Comparison of ENCODE assay signal across 13 cellular contexts in genomic region chr16:89370081-89370511, GRCh38.
A peak's percentile ranks its signal among the peaks of the same experiment; 100 is the strongest.
DNase-seq lines count a peak whose midpoint lies in the region; ATAC-seq, FAIRE-seq and TF ChIP-seq lines count a peak whose summit lies in the region.
"Had no signal": no experiment of that assay in that cellular context is flagged by ENCODE, and none has a peak within 500 bp of the region (broad histone marks: within the 10 kb centered on the region; RNA-seq: fewer than 3 reads in every experiment).

No MANE protein-coding gene starts in this region.

- H3K9ac ChIP-seq in GM12878 (ENCODE audit: control insufficient read depth, insufficient read depth, low read length), result no peak overlapping the region

- ATAC-seq in GM12878 (no peak), left lobe of liver (peak; percentile 5)
- ATAC-seq: natural killer cell had no signal

- TF ChIP-seq CTCF in MCF 10A (IDR thresholded peaks at IDR 0.05; ENCODE audit: unreplicated experiment), result no peak
- no peak for TF ChIP-seq CTCF in breast epithelium (IDR thresholded peaks at IDR 0.05)
- TF ChIP-seq CTCF in GM12878 (IDR thresholded peaks at IDR 0.05 in 2 of 3, conservative IDR thresholded peaks at IDR 0.05 in 1 of 3; ENCODE audit: control insufficient read depth in 2 of 3, extremely low read depth in 1 of 3, insufficient read depth in 1 of 3, low read depth in 3 of 3, low read length in 3 of 3), result no peak
- no peak for TF ChIP-seq CTCF in vagina (IDR thresholded peaks at IDR 0.05)

- H3K27me3 Mint-ChIP-seq in MCF 10A (ENCODE audit: insufficient read depth, unreplicated experiment), result no peaks in the 10 kb centered on the region

- TF ChIP-seq EP300 in GM12878 (IDR thresholded peaks at IDR 0.05; ENCODE audit: borderline replicate concordance in 1 of 2, control insufficient read depth in 1 of 2, low read depth in 2 of 2, low read length in 2 of 2), result no peak

- intact Hi-C loops in MCF 10A (cut with micrococcal nuclease) (no loop called here), breast epithelium (cut with DNase I; ENCODE audit: low total_unique reads) (no loop called here), GM12878 (cut with micrococcal nuclease; ENCODE audit: unreplicated experiment) (no loop called here), vagina (cut with DNase I) (no loop called here)

- peaks cover 46% of the 10 kb centered on the region for H3K36me3 Mint-ChIP-seq in MCF 10A (ENCODE audit: insufficient read depth, unreplicated experiment)
- H3K36me3 Mint-ChIP-seq: natural killer cell had no signal

- H3K4me1 ChIP-seq in breast epithelium (no peaks in the 10 kb centered on the region), GM12878 (ENCODE audit: control insufficient read depth, insufficient read depth, low read length) (peaks cover 46% of the 10 kb centered on the region), vagina (peaks cover 76% of the 10 kb centered on the region)

- H3K4me1 Mint-ChIP-seq in MCF 10A (ENCODE audit: insufficient read depth, unreplicated experiment), result peaks cover 25% of the 10 kb centered on the region

- H3K27ac ChIP-seq in breast epithelium (no peak overlapping the region), GM12878 (ENCODE audit: control insufficient read depth, insufficient read depth) (no peak overlapping the region), vagina (peak overlapping the region; percentile 33)
- H3K27ac ChIP-seq: suprapubic skin had no signal

- SMC1A ChIA-PET in GM12878 (lab: Charles Lee; ENCODE audit: uncharacterized antibody, unreplicated experiment), result interaction anchor here (1.2 kb wide), 1 partner anchor 139 kb away, joined by 3 read pairs; the partner anchor contains the start of gene SPG7

- H3K27me3 ChIP-seq in breast epithelium, result no peaks in the 10 kb centered on the region
- H3K27me3 ChIP-seq in GM12878 (replicated peaks in 1 of 2; ENCODE audit: control insufficient read depth in 2 of 2, insufficient read depth in 2 of 2, low read length in 1 of 2), result no peaks in the 10 kb centered on the region
- H3K27me3 ChIP-seq in vagina, result no peaks in the 10 kb centered on the region
- H3K27me3 ChIP-seq: BE2C, suprapubic skin had no signal

- no peak for DNase-seq in MCF 10A (ENCODE audit: unreplicated experiment)
- no peak for DNase-seq in breast epithelium (ENCODE audit: low spot score in 2 of 2)
- DNase-seq in GM12878 (ENCODE audit: low read depth, low spot score), result no peak
- no peak for DNase-seq in left lobe of liver (ENCODE audit: low spot score)
- DNase-seq in vagina (ENCODE audit: extremely low spot score in 2 of 2), result no peak
- DNase-seq in dermis blood vessel endothelial cell, result no peak
- no peak for DNase-seq in stimulated activated naive CD4-positive, alpha-beta T cell (lab: John Stamatoyannopoulos, UW)
- DNase-seq in OCI-M2 (lab: John Stamatoyannopoulos, UW; ENCODE audit: unreplicated experiment), result no peak
- DNase-seq: BE2C; natural killer cell; NCI-H1436 treated with DMSO at 0.1 percent for 48 hours; stimulated activated CD4-positive, alpha-beta T cell treated with anti-CD3 and anti-CD28 coated beads, Interleukin-2, amount 100 ng/mL, for 24 hours had no signal

- CTCF ChIA-PET in MCF 10A (lab: Yijun Ruan, JAX) (interaction anchor here (0.5 to 1.2 kb wide), 4 partner anchors 9 to 72 kb away, joined by 4 to 8 read pairs (median 6); no protein-coding TSS in a partner anchor), GM12878 (lab: Yijun Ruan, JAX) (interaction anchor here (1.0 kb wide), 1 partner anchor 11 kb away, joined by 3 read pairs; no protein-coding TSS in a partner anchor)

- no TSS peak for BruUV-seq in MCF 10A (replicated peaks; lab: Mats Ljungman, UMichigan)
- no TSS peak for BruUV-seq in GM12878 (replicated peaks; lab: Mats Ljungman, UMichigan)

- FAIRE-seq in GM12878 (lab: Jason Lieb, UNC), result no peak

- peak overlapping the region; percentile 51 for H3K27ac Mint-ChIP-seq in MCF 10A (ENCODE audit: low read depth, unreplicated experiment)

- TF ChIP-seq RAD21 in GM12878 (IDR thresholded peaks at IDR 0.05; ENCODE audit: insufficient read depth, low read depth, low read length), result no peak

- in situ Hi-C loops in GM12878 (cut with MboI), result no loop called here

- no peak overlapping the region for H2AFZ ChIP-seq in GM12878 (ENCODE audit: control insufficient read depth, low read depth, low read length)

- peaks cover 22% of the 10 kb centered on the region for H4K20me1 ChIP-seq in GM12878 (ENCODE audit: control insufficient read depth, insufficient read depth)

- POLR2A ChIA-PET in MCF 10A (lab: Yijun Ruan, JAX), result interaction anchor here (0.7 to 1.4 kb wide), 5 partner anchors 9 to 73 kb away, joined by 3 to 8 read pairs (median 3); no protein-coding TSS in a partner anchor
- POLR2A ChIA-PET in GM12878 (lab: Charles Lee), result interaction anchor here (0.5 kb wide), 1 partner anchor 21 kb away, joined by 5 read pairs; no protein-coding TSS in a partner anchor

- H3K4me3 ChIP-seq in breast epithelium, result no peak overlapping the region
- no peak overlapping the region for H3K4me3 ChIP-seq in GM12878
- no peak overlapping the region for H3K4me3 ChIP-seq in vagina
- H3K4me3 ChIP-seq: suprapubic skin had no signal

- no peaks in the 10 kb centered on the region for H3K9me3 ChIP-seq in breast epithelium
- H3K9me3 ChIP-seq in GM12878 (replicated peaks; ENCODE audit: control insufficient read depth, insufficient read depth, low read length), result no peaks in the 10 kb centered on the region
- no peaks in the 10 kb centered on the region for H3K9me3 ChIP-seq in vagina
- H3K9me3 ChIP-seq: BE2C, suprapubic skin had no signal

- no peak overlapping the region for H3K4me2 ChIP-seq in GM12878 (ENCODE audit: control insufficient read depth, insufficient read depth)

- H3K36me3 ChIP-seq in breast epithelium (no peaks in the 10 kb centered on the region), GM12878 (ENCODE audit: control insufficient read depth in 2 of 2, insufficient read depth in 2 of 2, low read length in 1 of 2) (peaks cover 9 to 18% of the 10 kb centered on the region in 2 experiments), vagina (no peaks in the 10 kb centered on the region)
- H3K36me3 ChIP-seq: suprapubic skin had no signal

- no peak overlapping the region for H3K4me3 Mint-ChIP-seq in MCF 10A (ENCODE audit: unreplicated experiment)
- H3K4me3 Mint-ChIP-seq: natural killer cell had no signal

- RAD21 ChIA-PET in GM12878 (lab: Charles Lee; ENCODE audit: unreplicated experiment), result no interaction called here

- peaks cover 99% of the 10 kb centered on the region for H3K79me2 ChIP-seq in GM12878 (ENCODE audit: control insufficient read depth, insufficient read depth, low read length)

- 95% methylated on average over 5 of the region's 5 CpGs for WGBS in GM12878 (ENCODE audit: insufficient coverage, insufficient replicate concordance, low lambda C conversion rate, missing lambda C conversion rate)

- H3K9me3 Mint-ChIP-seq in MCF 10A (ENCODE audit: unreplicated experiment), result no peaks in the 10 kb centered on the region
- H3K9me3 Mint-ChIP-seq: natural killer cell had no signal

- no peak for TF ChIP-seq POLR2A in breast epithelium (IDR thresholded peaks at IDR 0.05)
- peak; percentile 1; the same call in 1 of the 2 replicates for TF ChIP-seq POLR2A in GM12878 (IDR thresholded peaks at IDR 0.05; ENCODE audit: low read depth, low read length)
- TF ChIP-seq POLR2A in vagina (IDR thresholded peaks at IDR 0.05), result no peak

TF ChIP-seq in GM12878, 131 proteins besides CTCF, POLR2A, EP300 and RAD21 (continues in another document):
- TF ChIP-seq SRF (IDR thresholded peaks at IDR 0.05; ENCODE audit: low read depth in 2 of 2, low read length in 2 of 2) (no peak), NR2F1 (conservative IDR thresholded peaks at IDR 0.05) (no peak), FOXK2 (IDR thresholded peaks at IDR 0.05) (no peak), EED (IDR thresholded peaks at IDR 0.05; ENCODE audit: low read depth) (no peak), IRF4 (IDR thresholded peaks at IDR 0.05; ENCODE audit: low read depth, low read length) (no peak), SPI1 (IDR thresholded peaks at IDR 0.05; ENCODE audit: borderline replicate concordance, insufficient read depth, low read depth, low read length) (no peak), MTA2 (IDR thresholded peaks at IDR 0.05; ENCODE audit: low read depth) (no peak), ZNF24 (IDR thresholded peaks at IDR 0.05) (no peak), TBL1XR1 (IDR thresholded peaks at IDR 0.05; ENCODE audit: low read depth, low read length) (no peak), CHD1 (IDR thresholded peaks at IDR 0.05; ENCODE audit: low read depth, low read length) (no peak), FOS (IDR thresholded peaks at IDR 0.05; ENCODE audit: borderline replicate concordance, extremely low read depth, insufficient read length) (no peak)
- TF ChIP-seq, protein P1, sequence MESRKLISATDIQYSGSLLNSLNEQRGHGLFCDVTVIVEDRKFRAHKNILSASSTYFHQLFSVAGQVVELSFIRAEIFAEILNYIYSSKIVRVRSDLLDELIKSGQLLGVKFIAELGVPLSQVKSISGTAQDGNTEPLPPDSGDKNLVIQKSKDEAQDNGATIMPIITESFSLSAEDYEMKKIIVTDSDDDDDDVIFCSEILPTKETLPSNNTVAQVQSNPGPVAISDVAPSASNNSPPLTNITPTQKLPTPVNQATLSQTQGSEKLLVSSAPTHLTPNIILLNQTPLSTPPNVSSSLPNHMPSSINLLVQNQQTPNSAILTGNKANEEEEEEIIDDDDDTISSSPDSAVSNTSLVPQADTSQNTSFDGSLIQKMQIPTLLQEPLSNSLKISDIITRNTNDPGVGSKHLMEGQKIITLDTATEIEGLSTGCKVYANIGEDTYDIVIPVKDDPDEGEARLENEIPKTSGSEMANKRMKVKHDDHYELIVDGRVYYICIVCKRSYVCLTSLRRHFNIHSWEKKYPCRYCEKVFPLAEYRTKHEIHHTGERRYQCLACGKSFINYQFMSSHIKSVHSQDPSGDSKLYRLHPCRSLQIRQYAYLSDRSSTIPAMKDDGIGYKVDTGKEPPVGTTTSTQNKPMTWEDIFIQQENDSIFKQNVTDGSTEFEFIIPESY (IDR thresholded peaks at IDR 0.05), result no peak
